ENCODE assay signal across 8 cellular contexts in genomic region chr3:10753964-10754363, GRCh38.
DNase-seq lines count a peak whose midpoint lies in the region; ATAC-seq and TF ChIP-seq lines count a peak whose summit lies in the region.

No MANE protein-coding gene starts in this region.

- H3K27ac Mint-ChIP-seq in naive thymus-derived CD8-positive, alpha-beta T cell: no peak overlapping the region

- H3K4me1 ChIP-seq in esophagus squamous epithelium: peaks cover 0 to 6% (median 0%) of the 10 kb centered on the region in 3 donors

- intact Hi-C loops in esophagus squamous epithelium (cut with DNase I): loop anchor here (10.0 kb wide), 1 partner anchor 131 kb away; no protein-coding TSS in a partner anchor

- TF ChIP-seq POLR2A in esophagus squamous epithelium (IDR thresholded peaks at IDR 0.05): no peak

- peaks cover 0 to 8% (median 0%) of the 10 kb centered on the region in 3 donors for H3K36me3 Mint-ChIP-seq in naive thymus-derived CD8-positive, alpha-beta T cell

- peaks cover 0 to 95% (median 0%) of the 10 kb centered on the region in 4 donors for H3K27me3 ChIP-seq in esophagus squamous epithelium

- no peaks in the 10 kb centered on the region for H3K9me3 ChIP-seq in esophagus squamous epithelium

- ATAC-seq in naive thymus-derived CD8-positive, alpha-beta T cell: no peak
- no peak for ATAC-seq in GM19452 (IDR thresholded peaks at IDR 0.05; ENCODE audit: unreplicated experiment)

- no peak overlapping the region for H3K27ac ChIP-seq in esophagus squamous epithelium

- H3K36me3 ChIP-seq in esophagus squamous epithelium: no peaks in the 10 kb centered on the region

- no peak for TF ChIP-seq CTCF in esophagus squamous epithelium (IDR thresholded peaks at IDR 0.05)

- DNase-seq in GM04504 (ENCODE audit: low read depth): peak; percentile 10
- DNase-seq in T47D (ENCODE audit: low read depth in 1 of 2, low spot score in 1 of 2): peak; percentile 60 to 69
- peak in 7 of 10 donors; percentile 20 to 65 (median 21) for DNase-seq in naive thymus-derived CD8-positive, alpha-beta T cell
- DNase-seq in esophagus squamous epithelium (lab: John Stamatoyannopoulos, UW): no peak
- DNase-seq in GOT3 (lab: John Stamatoyannopoulos, UW): no peak
- no peak for DNase-seq in SHP77 treated with DMSO at 0.1 percent for 48 hours (lab: John Stamatoyannopoulos, UW)

- no peak overlapping the region for H3K4me3 ChIP-seq in esophagus squamous epithelium

- peaks cover 20 to 57% (median 32%) of the 10 kb centered on the region in 5 donors for H3K27me3 Mint-ChIP-seq in naive thymus-derived CD8-positive, alpha-beta T cell

- H3K9me3 Mint-ChIP-seq in naive thymus-derived CD8-positive, alpha-beta T cell: peaks cover 0 to 17% (median 0%) of the 10 kb centered on the region in 9 donors

- H3K4me1 Mint-ChIP-seq in naive thymus-derived CD8-positive, alpha-beta T cell: no peaks in the 10 kb centered on the region

- WGBS in esophagus squamous epithelium, 2 donors: 17 to 18% methylated on average over 5 to 6 of the region's 6 CpGs

- no peak overlapping the region for H3K4me3 Mint-ChIP-seq in naive thymus-derived CD8-positive, alpha-beta T cell

- in situ Hi-C loops in T47D (cut with HindIII; ENCODE audit: low pct_unique_long_range_greater_than_20kb, low sequenced_read_pairs): no loop called here

- POLR2A ChIA-PET in naive thymus-derived CD8-positive, alpha-beta T cell (lab: Charles Lee): no interaction called here

TF ChIP-seq in PFSK-1, 5 proteins besides CTCF, POLR2A, EP300 and RAD21:
- TF ChIP-seq, protein P1, sequence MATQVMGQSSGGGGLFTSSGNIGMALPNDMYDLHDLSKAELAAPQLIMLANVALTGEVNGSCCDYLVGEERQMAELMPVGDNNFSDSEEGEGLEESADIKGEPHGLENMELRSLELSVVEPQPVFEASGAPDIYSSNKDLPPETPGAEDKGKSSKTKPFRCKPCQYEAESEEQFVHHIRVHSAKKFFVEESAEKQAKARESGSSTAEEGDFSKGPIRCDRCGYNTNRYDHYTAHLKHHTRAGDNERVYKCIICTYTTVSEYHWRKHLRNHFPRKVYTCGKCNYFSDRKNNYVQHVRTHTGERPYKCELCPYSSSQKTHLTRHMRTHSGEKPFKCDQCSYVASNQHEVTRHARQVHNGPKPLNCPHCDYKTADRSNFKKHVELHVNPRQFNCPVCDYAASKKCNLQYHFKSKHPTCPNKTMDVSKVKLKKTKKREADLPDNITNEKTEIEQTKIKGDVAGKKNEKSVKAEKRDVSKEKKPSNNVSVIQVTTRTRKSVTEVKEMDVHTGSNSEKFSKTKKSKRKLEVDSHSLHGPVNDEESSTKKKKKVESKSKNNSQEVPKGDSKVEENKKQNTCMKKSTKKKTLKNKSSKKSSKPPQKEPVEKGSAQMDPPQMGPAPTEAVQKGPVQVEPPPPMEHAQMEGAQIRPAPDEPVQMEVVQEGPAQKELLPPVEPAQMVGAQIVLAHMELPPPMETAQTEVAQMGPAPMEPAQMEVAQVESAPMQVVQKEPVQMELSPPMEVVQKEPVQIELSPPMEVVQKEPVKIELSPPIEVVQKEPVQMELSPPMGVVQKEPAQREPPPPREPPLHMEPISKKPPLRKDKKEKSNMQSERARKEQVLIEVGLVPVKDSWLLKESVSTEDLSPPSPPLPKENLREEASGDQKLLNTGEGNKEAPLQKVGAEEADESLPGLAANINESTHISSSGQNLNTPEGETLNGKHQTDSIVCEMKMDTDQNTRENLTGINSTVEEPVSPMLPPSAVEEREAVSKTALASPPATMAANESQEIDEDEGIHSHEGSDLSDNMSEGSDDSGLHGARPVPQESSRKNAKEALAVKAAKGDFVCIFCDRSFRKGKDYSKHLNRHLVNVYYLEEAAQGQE (IDR thresholded peaks at IDR 0.05; ENCODE audit: insufficient read depth in 1 of 2, low read depth in 2 of 2, low read length in 2 of 2): peak; percentile 93 to 97
- no peak for TF ChIP-seq FOXP2 (optimal IDR thresholded peaks at IDR 0.05; ENCODE audit: borderline replicate concordance, extremely low read depth, extremely low read length, insufficient read depth)

Comparison
In these comparisons a context has a peak if more than half of its experiments do, and no peak if none do; other contexts are left out.
1. DNase-seq: peak in GM04504 (single experiment), T47D (2 of 2) and naive thymus-derived CD8-positive, alpha-beta T cell (7 of 10); none in esophagus squamous epithelium (single experiment), GOT3 (single experiment) and SHP77 treated with DMSO at 0.1 percent for 48 hours (single experiment).